Comparison of ENCODE assay signal across 11 cellular contexts in the genomic region with DNA sequence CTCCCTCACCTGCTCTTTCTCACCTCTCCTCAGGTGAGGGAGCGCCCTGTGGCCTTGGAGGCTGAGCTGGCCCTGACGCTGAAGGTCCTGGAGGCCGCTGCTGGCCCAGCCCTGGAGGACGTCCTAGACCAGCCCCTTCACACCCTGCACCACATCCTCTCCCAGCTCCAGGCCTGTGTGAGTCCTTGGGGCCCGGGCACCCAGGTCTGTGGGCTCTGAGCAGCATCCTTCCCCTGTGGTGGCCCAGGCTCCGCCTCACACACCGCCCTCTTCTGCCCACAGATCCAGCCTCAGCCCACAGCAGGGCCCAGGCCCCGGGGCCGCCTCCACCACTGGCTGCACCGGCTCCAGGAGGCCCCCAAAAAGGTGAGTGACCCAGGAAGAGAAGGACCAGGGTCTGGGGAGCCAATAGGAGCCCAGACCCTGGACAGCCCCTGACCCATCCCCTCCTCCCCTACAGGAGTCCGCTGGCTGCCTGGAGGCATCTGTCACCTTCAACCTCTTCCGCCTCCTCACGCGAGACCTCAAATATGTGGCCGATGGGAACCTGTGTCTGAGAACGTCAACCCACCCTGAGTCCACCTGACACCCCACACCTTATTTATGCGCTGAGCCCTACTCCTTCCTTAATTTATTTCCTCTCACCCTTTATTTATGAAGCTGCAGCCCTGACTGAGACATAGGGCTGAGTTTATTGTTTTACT. TPM values are rescaled to one million over a fixed set of nuclear protein-coding genes. Genes with fewer than 3 reads are reported as not detected.
DNase-seq lines count a peak whose midpoint lies in the region; ATAC-seq lines count a peak whose summit lies in the region.
"Had no signal": no experiment of that assay in that cellular context is flagged by ENCODE, and none has a peak within 500 bp of the region (broad histone marks: within the 10 kb centered on the region; RNA-seq: fewer than 3 reads in every experiment).

No MANE protein-coding gene starts in this region.

- no peaks in the 10 kb centered on the region for H3K36me3 Mint-ChIP-seq in T-cell

- H3K27me3 Mint-ChIP-seq in T-cell, result peaks cover 0 to 4% of the 10 kb centered on the region in 2 donors

- CTCF ChIA-PET in T-cell (lab: Charles Lee), result no interaction called here

- peak overlapping the region; percentile 56 to 65 (median 64) for H3K4me3 Mint-ChIP-seq in T-cell

- H3K9me3 Mint-ChIP-seq in T-cell, result no peaks in the 10 kb centered on the region

- ATAC-seq in T-cell (replicated peaks in 1 of 4) (peak; percentile 92 to 98 (median 94)), GM21360 (IDR thresholded peaks at IDR 0.05; ENCODE audit: unreplicated experiment) (no peak)

- DNase-seq in T-cell (peak; percentile 24 to 75 (median 53)), NCI-H2107 (lab: John Stamatoyannopoulos, UW) (no peak), iPS-NIHi11 (ENCODE audit: low spot score) (no peak), NCI-H1092 treated with DMSO at 0.1 percent for 48 hours (lab: John Stamatoyannopoulos, UW) (no peak)
- DNase-seq in activated CD8-positive, alpha-beta memory T cell treated with anti-CD3 and anti-CD28 coated beads, Interleukin-2, amount 50 U/mL, for 1 hour (ENCODE audit: extremely low read depth), result peak; percentile 10
- peak; percentile 31 for DNase-seq in effector CD4-positive, alpha-beta T cell
- peak; percentile 20 to 31 for DNase-seq in stimulated activated CD8-positive, alpha-beta memory T cell treated with anti-CD3 and anti-CD28 coated beads, Interleukin-4, amount 100 ng/mL, for 1 hour (ENCODE audit: low read depth in 2 of 2, low spot score in 1 of 2)
- DNase-seq: NCI-H526 treated with DMSO at 0.1 percent for 48 hours had no signal

- H3K4me1 Mint-ChIP-seq in T-cell, result peaks cover 15 to 26% (median 18%) of the 10 kb centered on the region in 3 donors

- peak overlapping the region; percentile 64 for H3K27ac Mint-ChIP-seq in T-cell

- POLR2A ChIA-PET in T-cell (lab: Charles Lee), result no interaction called here

RNA-seq across cellular contexts. Expression of gene IFNL1, which starts 1.9 kb away (rescaled TPM):
- under 1 TPM in 1 of 5 donors, not detected in 4; 0.49 TPM for total RNA-seq in T-cell
- total RNA-seq: cardiac muscle cell, LHCN-M2 had no signal

RNA-seq across cellular contexts. Expression of gene LRFN1, which starts 22.6 kb away (rescaled TPM):
- total RNA-seq in T-cell, result 10 to 100 TPM in 2 of 5 donors, 1 to 10 TPM in 3; 3.5 to 10.9 (median 8.7) TPM
- total RNA-seq: LHCN-M2 had no signal

RNA-seq across cellular contexts. Expression of gene IFNL2, which starts 29.9 kb away (rescaled TPM):
- total RNA-seq in T-cell, result not detected
- total RNA-seq: cardiac muscle cell, LHCN-M2 had no signal

RNA-seq across cellular contexts. Expression of gene GMFG, which starts 37.8 kb away (rescaled TPM):
- 100 to 1,000 TPM; 337 to 427 (median 397) TPM for total RNA-seq in T-cell
- total RNA-seq: cardiac muscle cell, LHCN-M2 had no signal

RNA-seq across cellular contexts. Expression of gene SAMD4B, which starts 44.1 kb away (rescaled TPM):
- total RNA-seq in T-cell, result 10 to 100 TPM; 59.4 to 72.3 (median 62.0) TPM

Comparison
In these comparisons a context has a peak if more than half of its experiments do, and no peak if none do; other contexts are left out.
1. DNase-seq: peak in T-cell (34 of 34), activated CD8-positive, alpha-beta memory T cell treated with anti-CD3 and anti-CD28 coated beads, Interleukin-2, amount 50 U/mL, for 1 hour (single experiment), effector CD4-positive, alpha-beta T cell (single experiment) and stimulated activated CD8-positive, alpha-beta memory T cell treated with anti-CD3 and anti-CD28 coated beads, Interleukin-4, amount 100 ng/mL, for 1 hour (2 of 2); none in NCI-H2107 (single experiment), iPS-NIHi11 (single experiment) and NCI-H1092 treated with DMSO at 0.1 percent for 48 hours (single experiment).